Comparison of ENCODE assay signal across 2 cellular contexts in the genomic region with DNA sequence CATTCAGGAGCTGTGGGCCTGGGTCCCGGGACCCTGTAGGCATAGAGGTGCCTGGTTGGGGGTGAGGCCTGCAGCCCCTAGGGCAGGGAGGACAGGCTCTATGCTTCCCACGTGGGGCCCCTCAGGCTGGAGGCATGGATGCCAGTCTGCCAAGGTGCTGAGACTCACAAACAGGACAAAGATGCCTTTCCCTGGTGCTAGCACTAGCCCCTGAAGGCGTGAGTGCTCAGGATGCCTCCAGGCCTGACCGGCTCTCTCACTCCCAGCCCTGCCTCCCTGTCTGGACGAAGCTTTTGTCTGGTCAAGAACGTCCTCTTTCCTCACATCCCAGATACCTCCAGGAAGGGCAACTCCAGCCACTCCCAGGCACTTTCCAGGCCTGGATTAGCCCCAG.
TF ChIP-seq lines count a peak whose summit lies in the region.

No MANE protein-coding gene starts in this region.

TF ChIP-seq in A549, 52 proteins besides CTCF, POLR2A, EP300 and RAD21:
- TF ChIP-seq, protein P1, sequence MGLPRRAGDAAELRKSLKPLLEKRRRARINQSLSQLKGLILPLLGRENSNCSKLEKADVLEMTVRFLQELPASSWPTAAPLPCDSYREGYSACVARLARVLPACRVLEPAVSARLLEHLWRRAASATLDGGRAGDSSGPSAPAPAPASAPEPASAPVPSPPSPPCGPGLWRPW (IDR thresholded peaks at IDR 0.05), result no peak
- TF ChIP-seq HEYL (CRISPR knock-in tag; IDR thresholded peaks at IDR 0.05) (no peak), MAZ (IDR thresholded peaks at IDR 0.05; ENCODE audit: borderline replicate concordance, low read depth, low read length) (no peak), RCOR1 (IDR thresholded peaks at IDR 0.05; ENCODE audit: low read depth, low read length) (no peak), SMC3 (IDR thresholded peaks at IDR 0.05) (no peak), ZFP36 (IDR thresholded peaks at IDR 0.05; ENCODE audit: borderline replicate concordance, partially characterized antibody) (no peak)
- TF ChIP-seq, protein P2, sequence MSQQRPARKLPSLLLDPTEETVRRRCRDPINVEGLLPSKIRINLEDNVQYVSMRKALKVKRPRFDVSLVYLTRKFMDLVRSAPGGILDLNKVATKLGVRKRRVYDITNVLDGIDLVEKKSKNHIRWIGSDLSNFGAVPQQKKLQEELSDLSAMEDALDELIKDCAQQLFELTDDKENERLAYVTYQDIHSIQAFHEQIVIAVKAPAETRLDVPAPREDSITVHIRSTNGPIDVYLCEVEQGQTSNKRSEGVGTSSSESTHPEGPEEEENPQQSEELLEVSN (IDR thresholded peaks at IDR 0.05; ENCODE audit: borderline replicate concordance, low read depth), result no peak

TF ChIP-seq in IMR-90, 13 proteins besides CTCF, POLR2A, EP300 and RAD21:
- TF ChIP-seq MAFK (IDR thresholded peaks at IDR 0.05; ENCODE audit: low read depth, low read length) (no peak), CHD1 (IDR thresholded peaks at IDR 0.05; ENCODE audit: low read depth, low read length) (no peak), CEBPB (IDR thresholded peaks at IDR 0.05; ENCODE audit: low read depth, low read length) (no peak), MAZ (IDR thresholded peaks at IDR 0.05; ENCODE audit: borderline replicate concordance, low read depth, low read length) (no peak), SMC3 (IDR thresholded peaks at IDR 0.05; ENCODE audit: low read depth, low read length) (no peak), MXI1 (IDR thresholded peaks at IDR 0.05; ENCODE audit: borderline replicate concordance, low read depth, low read length) (no peak), FOS (IDR thresholded peaks at IDR 0.05; ENCODE audit: low read depth, low read length) (no peak), RCOR1 (IDR thresholded peaks at IDR 0.05; ENCODE audit: insufficient replicate concordance, low read length) (no peak)
- TF ChIP-seq, protein P3, sequence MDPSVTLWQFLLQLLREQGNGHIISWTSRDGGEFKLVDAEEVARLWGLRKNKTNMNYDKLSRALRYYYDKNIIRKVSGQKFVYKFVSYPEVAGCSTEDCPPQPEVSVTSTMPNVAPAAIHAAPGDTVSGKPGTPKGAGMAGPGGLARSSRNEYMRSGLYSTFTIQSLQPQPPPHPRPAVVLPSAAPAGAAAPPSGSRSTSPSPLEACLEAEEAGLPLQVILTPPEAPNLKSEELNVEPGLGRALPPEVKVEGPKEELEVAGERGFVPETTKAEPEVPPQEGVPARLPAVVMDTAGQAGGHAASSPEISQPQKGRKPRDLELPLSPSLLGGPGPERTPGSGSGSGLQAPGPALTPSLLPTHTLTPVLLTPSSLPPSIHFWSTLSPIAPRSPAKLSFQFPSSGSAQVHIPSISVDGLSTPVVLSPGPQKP (IDR thresholded peaks at IDR 0.05; ENCODE audit: borderline replicate concordance, low read depth, low read length), result no peak
TF ChIP-seq in IMR-90: peak in this region for 0.
